1 cellular context compared by ENCODE assay signal in genomic region chr7:139341058-139341775, GRCh38.
A peak's percentile ranks its signal among the peaks of the same experiment; 100 is the strongest.
TF ChIP-seq lines count a peak whose summit lies in the region.

FMC1 (plus strand) TSS chr7:139341337; CDS start chr7:139341385, 48 bp downstream.

TF ChIP-seq in SK-N-SH, 30 proteins besides CTCF, POLR2A, EP300 and RAD21 (continued from another document):
- TF ChIP-seq USF2 (IDR thresholded peaks at IDR 0.05; ENCODE audit: borderline replicate concordance, low read depth, low read length) (no peak), JUND (IDR thresholded peaks at IDR 0.05) (peak; percentile 36; the same call in 1 of the 2 replicates), EZH2phosphoT487 (IDR thresholded peaks at IDR 0.05; ENCODE audit: borderline replicate concordance, low read depth) (no peak), YY1 (IDR thresholded peaks at IDR 0.05; ENCODE audit: low read depth) (peak; percentile 86), GABPA (IDR thresholded peaks at IDR 0.05; ENCODE audit: low read depth) (no peak), SIN3A (IDR thresholded peaks at IDR 0.05; ENCODE audit: borderline replicate concordance, low read depth, low read length) (peak; percentile 63; the same call in 1 of the 2 replicates), POLR2AphosphoS5 (IDR thresholded peaks at IDR 0.05; ENCODE audit: low read depth, low read length) (peak; percentile 85), ZBTB33 (IDR thresholded peaks at IDR 0.05; ENCODE audit: borderline replicate concordance, low read depth) (0 out of 2 replicates have a peak, but pooled peaks have one; percentile 19), PBX3 (IDR thresholded peaks at IDR 0.05) (peak; percentile 41), MEF2A (IDR thresholded peaks at IDR 0.05; ENCODE audit: borderline replicate concordance, low read depth) (no peak), TEAD4 (IDR thresholded peaks at IDR 0.05; ENCODE audit: borderline replicate concordance, insufficient read depth) (no peak), NRF1 (IDR thresholded peaks at IDR 0.05; ENCODE audit: low read depth, low read length) (no peak), MXI1 (IDR thresholded peaks at IDR 0.05; ENCODE audit: low read depth, low read length) (peak; percentile 73), IRF3 (IDR thresholded peaks at IDR 0.05; ENCODE audit: low read depth, low read length) (no peak)
